Comparison of ENCODE assay signal across 9 cellular contexts in genomic region chr7:42910306-42910705, GRCh38. TPM values are rescaled to one million over a fixed set of nuclear protein-coding genes. Genes with fewer than 3 reads are reported as not detected.
DNase-seq lines count a peak whose midpoint lies in the region; ATAC-seq and TF ChIP-seq lines count a peak whose summit lies in the region.
"Had no signal": no experiment of that assay in that cellular context is flagged by ENCODE, and none has a peak within 500 bp of the region (broad histone marks: within the 10 kb centered on the region; RNA-seq: fewer than 3 reads in every experiment).

No MANE protein-coding gene starts in this region.

- CTCF ChIA-PET in activated CD4-positive, alpha-beta T cell treated with anti-CD3 and anti-CD28 coated beads, Interleukin-2, amount 10 ng/mL, durations not matched to agents 7 days and 5 days (lab: Charles Lee): interaction anchor here (0.8 kb wide), 1 partner anchor 33 kb away, joined by 3 read pairs; no protein-coding TSS in a partner anchor

- no peak for ATAC-seq in GM19467 (IDR thresholded peaks at IDR 0.05; ENCODE audit: unreplicated experiment)
- ATAC-seq: activated CD8-positive, alpha-beta memory T cell treated with anti-CD3 and anti-CD28 coated beads, Interleukin-2, amount 10 ng/mL, durations not matched to agents 7 days and 5 days had no signal

- peak overlapping the region; percentile 68 for H3K4me3 ChIP-seq in fibroblast of the aortic adventitia (ENCODE audit: low read depth, low read length)

- H3K36me3 Mint-ChIP-seq in activated CD4-positive, alpha-beta T cell treated with anti-CD3 and anti-CD28 coated beads, Interleukin-2, amount 10 ng/mL, durations not matched to agents 7 days and 5 days (ENCODE audit: low read depth): peaks cover 34% of the 10 kb centered on the region

- H3K27ac Mint-ChIP-seq in activated CD4-positive, alpha-beta T cell treated with anti-CD3 and anti-CD28 coated beads, Interleukin-2, amount 10 ng/mL, durations not matched to agents 7 days and 5 days: no peak overlapping the region

- no peaks in the 10 kb centered on the region for H3K27me3 Mint-ChIP-seq in activated CD4-positive, alpha-beta T cell treated with anti-CD3 and anti-CD28 coated beads, Interleukin-2, amount 10 ng/mL, durations not matched to agents 7 days and 5 days
- H3K27me3 Mint-ChIP-seq: activated CD8-positive, alpha-beta memory T cell treated with anti-CD3 and anti-CD28 coated beads, Interleukin-2, amount 10 ng/mL, durations not matched to agents 7 days and 5 days had no signal

- peak overlapping the region; percentile 96 for H3K4me3 Mint-ChIP-seq in activated CD4-positive, alpha-beta T cell treated with anti-CD3 and anti-CD28 coated beads, Interleukin-2, amount 10 ng/mL, durations not matched to agents 7 days and 5 days

- H3K4me1 Mint-ChIP-seq in activated CD4-positive, alpha-beta T cell treated with anti-CD3 and anti-CD28 coated beads, Interleukin-2, amount 10 ng/mL, durations not matched to agents 7 days and 5 days: peaks cover 56% of the 10 kb centered on the region

- H3K9me3 Mint-ChIP-seq in activated CD4-positive, alpha-beta T cell treated with anti-CD3 and anti-CD28 coated beads, Interleukin-2, amount 10 ng/mL, durations not matched to agents 7 days and 5 days: no peaks in the 10 kb centered on the region

- DNase-seq in activated CD4-positive, alpha-beta T cell treated with anti-CD3 and anti-CD28 coated beads, Interleukin-2, amount 10 ng/mL, durations not matched to agents 7 days and 5 days: no peak
- DNase-seq in activated CD4-positive, alpha-beta T cell treated with anti-CD3 and anti-CD28 coated beads, Interleukin-2, amount 50 U/mL, for 48 hours: no peak
- DNase-seq in RPMI7951 (ENCODE audit: low read depth): peak; percentile 58
- no peak for DNase-seq in fibroblast of the aortic adventitia (ENCODE audit: low read depth)
- peak; percentile 84 for DNase-seq in pons (ENCODE audit: low spot score)
- no peak for DNase-seq in OCI-M1 (lab: John Stamatoyannopoulos, UW)
- no peak for DNase-seq in NCI-H1105 (lab: John Stamatoyannopoulos, UW)
- DNase-seq: activated CD8-positive, alpha-beta memory T cell treated with anti-CD3 and anti-CD28 coated beads, Interleukin-2, amount 10 ng/mL, durations not matched to agents 7 days and 5 days had no signal

- no peak for TF ChIP-seq CTCF in fibroblast of the aortic adventitia (IDR thresholded peaks at IDR 0.05; ENCODE audit: insufficient read depth, low read length)

- POLR2A ChIA-PET in activated CD4-positive, alpha-beta T cell treated with anti-CD3 and anti-CD28 coated beads, Interleukin-2, amount 10 ng/mL, durations not matched to agents 7 days and 5 days (lab: Charles Lee): interaction anchor here (0.7 kb wide), 1 partner anchor 417 kb away, joined by 4 read pairs; no protein-coding TSS in a partner anchor

RNA-seq across cellular contexts. Expression of gene C7orf25, which starts 1.6 kb away (rescaled TPM):
- 1 to 10 TPM; 3.0 to 5.1 TPM for total RNA-seq in activated CD4-positive, alpha-beta T cell treated with anti-CD3 and anti-CD28 coated beads, Interleukin-2, amount 10 ng/mL, durations not matched to agents 7 days and 5 days
- total RNA-seq in RPMI7951 (2014; rRNA removed; shearing (Covaris generic)): 6.1 and 18.7 TPM in 2 replicates
- total RNA-seq in fibroblast of the aortic adventitia (ENCODE audit: low replicate concordance): 10.8 and 11.3 TPM in 2 replicates

RNA-seq across cellular contexts. Expression of gene PSMA2, which starts 21.7 kb away (rescaled TPM):
- total RNA-seq in activated CD4-positive, alpha-beta T cell treated with anti-CD3 and anti-CD28 coated beads, Interleukin-2, amount 10 ng/mL, durations not matched to agents 7 days and 5 days: 100 to 1,000 TPM; 104 to 127 TPM
- total RNA-seq in RPMI7951 (2014; rRNA removed; shearing (Covaris generic)): 428 and 438 TPM in 2 replicates
- 121 and 133 TPM in 2 replicates for total RNA-seq in fibroblast of the aortic adventitia (ENCODE audit: low replicate concordance)

RNA-seq across cellular contexts. Expression of gene MRPL32, which starts 21.9 kb away (rescaled TPM):
- 10 to 100 TPM; 50.2 to 50.3 TPM for total RNA-seq in activated CD4-positive, alpha-beta T cell treated with anti-CD3 and anti-CD28 coated beads, Interleukin-2, amount 10 ng/mL, durations not matched to agents 7 days and 5 days
- 85.3 and 88.1 TPM in 2 replicates for total RNA-seq in RPMI7951 (2014; rRNA removed; shearing (Covaris generic))
- 28.4 and 53.1 TPM in 2 replicates for total RNA-seq in fibroblast of the aortic adventitia (ENCODE audit: low replicate concordance)

Comparison
In these comparisons a context has a peak if more than half of its experiments do, and no peak if none do; other contexts are left out.
1. DNase-seq: peak in RPMI7951 (single experiment) and pons (single experiment); none in activated CD4-positive, alpha-beta T cell treated with anti-CD3 and anti-CD28 coated beads, Interleukin-2, amount 10 ng/mL, durations not matched to agents 7 days and 5 days (single experiment), activated CD4-positive, alpha-beta T cell treated with anti-CD3 and anti-CD28 coated beads, Interleukin-2, amount 50 U/mL, for 48 hours (0 of 2), fibroblast of the aortic adventitia (single experiment), OCI-M1 (single experiment) and NCI-H1105 (single experiment).